In genomic region chr22:36104435-36104834, GRCh38 we compare ENCODE assay signal across 1 cellular context.
TF ChIP-seq lines count a peak whose summit lies in the region.

No MANE protein-coding gene starts in this region.

TF ChIP-seq in WTC11, 78 proteins besides CTCF, POLR2A, EP300 and RAD21 (continued from another document):
- TF ChIP-seq E2F1 (CRISPR knock-in tag; IDR thresholded peaks at IDR 0.05) (no peak), ARID4B (CRISPR knock-in tag; IDR thresholded peaks at IDR 0.05; ENCODE audit: borderline replicate concordance) (no peak), ZBTB43 (CRISPR knock-in tag; IDR thresholded peaks at IDR 0.05) (no peak), TEAD1 (CRISPR knock-in tag; IDR thresholded peaks at IDR 0.05) (no peak), JUN (CRISPR knock-in tag; IDR thresholded peaks at IDR 0.05) (no peak), ZNF138 (CRISPR knock-in tag; conservative IDR thresholded peaks at IDR 0.05) (no peak), FOXK1 (CRISPR knock-in tag; IDR thresholded peaks at IDR 0.05) (no peak), NFATC4 (CRISPR knock-in tag; IDR thresholded peaks at IDR 0.05) (no peak), RORB (CRISPR knock-in tag; IDR thresholded peaks at IDR 0.05) (no peak), MAX (CRISPR knock-in tag; IDR thresholded peaks at IDR 0.05) (no peak), OVOL2 (CRISPR knock-in tag; IDR thresholded peaks at IDR 0.05; ENCODE audit: borderline replicate concordance) (no peak), PRDM15 (CRISPR knock-in tag; IDR thresholded peaks at IDR 0.05) (no peak), MYBL2 (CRISPR knock-in tag; IDR thresholded peaks at IDR 0.05) (no peak)
